Comparison of ENCODE assay signal across 8 cellular contexts in genomic region chr4:128454281-128455075, GRCh38.
DNase-seq lines count a peak whose midpoint lies in the region; ATAC-seq, FAIRE-seq and TF ChIP-seq lines count a peak whose summit lies in the region.

No MANE protein-coding gene starts in this region.

- peak in 13 of 14 donors; percentile 6 to 84 (median 28) for DNase-seq in C1 segment of cervical spinal cord (lab: John Stamatoyannopoulos, UW)
- peak; percentile 72 for DNase-seq in GM19239 (ENCODE audit: insufficient read length, low spot score)
- peak; percentile 86 for DNase-seq in NCI-H2227 treated with DMSO at 0.1 percent for 48 hours (lab: John Stamatoyannopoulos, UW)
- DNase-seq in WTC11 (ENCODE audit: low spot score): peak; percentile 84
- peak; percentile 36 for DNase-seq in central memory CD4-positive, alpha-beta T cell
- peak; percentile 69 for DNase-seq in kidney epithelial cell (ENCODE audit: low read depth)
- peak; percentile 63 for DNase-seq in stimulated activated CD4-positive, alpha-beta T cell treated with anti-CD3 and anti-CD28 coated beads, Interleukin-4, amount 100 ng/mL, for 1 hour

- POLR2A ChIA-PET in WTC11 (lab: Charles Lee): interaction anchor here (1.0 kb wide), 1 partner anchor 358 kb away, joined by 3 read pairs; no protein-coding TSS in a partner anchor

- CTCF ChIA-PET in WTC11 (lab: Charles Lee): interaction anchor here (0.5 to 2.4 kb wide), 44 partner anchors 9 to 1163 kb away, joined by 3 to 22 read pairs (median 4); partner anchors contain the start of gene PGRMC2

- H3K36me3 Mint-ChIP-seq in WTC11: no peaks in the 10 kb centered on the region

- TF ChIP-seq CTCF in WTC11 (IDR thresholded peaks at IDR 0.05): peak; percentile 35; the same call in 1 of the 2 replicates
- TF ChIP-seq CTCF in kidney epithelial cell (IDR thresholded peaks at IDR 0.05; ENCODE audit: insufficient read depth, low read length, poor library complexity, severe bottlenecking): peak; percentile 86

- H3K27me3 ChIP-seq in kidney epithelial cell (ENCODE audit: control insufficient read depth, insufficient read depth, low read length): no peaks in the 10 kb centered on the region

- H3K9me3 Mint-ChIP-seq in WTC11: no peaks in the 10 kb centered on the region

- H3K4me1 Mint-ChIP-seq in WTC11: peaks cover 5% of the 10 kb centered on the region

- no peaks in the 10 kb centered on the region; the same call in 1 of the 2 replicates for H3K27me3 Mint-ChIP-seq in WTC11 (ENCODE audit: low read depth)

- H3K27ac Mint-ChIP-seq in WTC11: no peak overlapping the region

- H3K4me3 Mint-ChIP-seq in WTC11: no peak overlapping the region

- no peak overlapping the region for H3K4me3 ChIP-seq in kidney epithelial cell (ENCODE audit: low read depth, low read length)

- FAIRE-seq in GM19239 (lab: Jason Lieb, UNC): peak; percentile 95

- ATAC-seq in HG03280 (IDR thresholded peaks at IDR 0.05; ENCODE audit: unreplicated experiment): peak; percentile 99
- ATAC-seq in WTC11: peak; percentile 99

- H3K36me3 ChIP-seq in kidney epithelial cell (ENCODE audit: control insufficient read depth, insufficient read depth, low read length): no peaks in the 10 kb centered on the region

TF ChIP-seq in WTC11, 78 proteins besides CTCF, POLR2A, EP300 and RAD21:
- TF ChIP-seq NFATC4 (CRISPR knock-in tag; IDR thresholded peaks at IDR 0.05) (no peak), GABPB1 (CRISPR knock-in tag; IDR thresholded peaks at IDR 0.05) (peak; percentile 91), ATF3 (CRISPR knock-in tag; conservative IDR thresholded peaks at IDR 0.05) (peak; percentile 93), SMAD3 (CRISPR knock-in tag; IDR thresholded peaks at IDR 0.05; ENCODE audit: borderline replicate concordance) (no peak), CREM (CRISPR knock-in tag; IDR thresholded peaks at IDR 0.05) (no peak), ETV6 (CRISPR knock-in tag; IDR thresholded peaks at IDR 0.05) (no peak)
TF ChIP-seq in WTC11: peak in this region for 2.

Comparison
In these comparisons a context has a peak if more than half of its experiments do, and no peak if none do; other contexts are left out.
1. DNase-seq: peak in every context shown above with its lines; median percentile 86 in NCI-H2227 treated with DMSO at 0.1 percent for 48 hours; 84 in WTC11; 72 in GM19239; 69 in kidney epithelial cell; 63 in stimulated activated CD4-positive, alpha-beta T cell treated with anti-CD3 and anti-CD28 coated beads, Interleukin-4, amount 100 ng/mL, for 1 hour; 36 in central memory CD4-positive, alpha-beta T cell; 28 in C1 segment of cervical spinal cord.